In the genomic region with DNA sequence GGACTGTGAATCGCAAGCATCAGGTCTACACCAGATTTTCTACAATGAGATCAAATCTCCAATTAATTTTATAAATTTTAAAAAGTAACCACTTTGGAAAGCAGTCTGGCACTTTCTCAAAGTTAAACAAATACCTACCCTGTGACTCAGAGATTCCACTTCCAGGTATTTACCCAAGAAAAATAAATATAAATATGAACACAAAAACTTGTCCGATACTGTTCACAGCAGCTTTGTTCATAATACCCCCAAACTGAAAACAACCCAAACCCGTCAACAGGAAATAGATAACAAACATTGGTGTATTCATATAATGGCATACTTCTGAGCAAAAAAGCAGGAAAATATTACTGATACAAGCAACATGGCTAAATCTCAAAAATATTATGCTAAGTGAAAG, we compare ENCODE assay signal across 16 cellular contexts. TPM values are rescaled to one million over a fixed set of nuclear protein-coding genes. Genes with fewer than 3 reads are reported as not detected.
A peak's percentile ranks its signal among the peaks of the same experiment; 100 is the strongest.
DNase-seq lines count a peak whose midpoint lies in the region; ATAC-seq and TF ChIP-seq lines count a peak whose summit lies in the region.
"Had no signal": no experiment of that assay in that cellular context is flagged by ENCODE, and none has a peak within 500 bp of the region (broad histone marks: within the 10 kb centered on the region; RNA-seq: fewer than 3 reads in every experiment).

No MANE protein-coding gene starts in this region.

- H3K4me1 ChIP-seq in ACC112 (ENCODE audit: control insufficient read depth, insufficient read depth, low read length, unreplicated experiment) (peaks cover 61% of the 10 kb centered on the region), esophagus muscularis mucosa (peaks cover 72 to 98% (median 92%) of the 10 kb centered on the region in 4 donors)
- H3K4me1 ChIP-seq: BE2C had no signal

- 72% methylated on average over 3 of the region's 3 CpGs for WGBS in esophagus muscularis mucosa

- peaks cover 18% of the 10 kb centered on the region for H3K36me3 Mint-ChIP-seq in progenitor cell of endocrine pancreas (ENCODE audit: insufficient read depth)

- peaks cover 38% of the 10 kb centered on the region for H3K4me1 Mint-ChIP-seq in progenitor cell of endocrine pancreas (ENCODE audit: low read depth)

- POLR2A ChIA-PET in RWPE1 (lab: Yijun Ruan, JAX; ENCODE audit: low non-redundant PET) = no interaction called here

- DNase-seq in RWPE1 (ENCODE audit: low spot score) (no peak), esophagus muscularis mucosa (ENCODE audit: extremely low spot score) (no peak), progenitor cell of endocrine pancreas (ENCODE audit: low spot score, unreplicated experiment) (no peak), NCI-H2227 (lab: John Stamatoyannopoulos, UW; ENCODE audit: unreplicated experiment) (no peak), NK-92 (lab: John Stamatoyannopoulos, UW; ENCODE audit: unreplicated experiment) (no peak)
- DNase-seq: activated B cell treated with CpG ODN at 0.5 μM for 24 hours, BE2C, colonic mucosa, NCI-H1417, NCI-H748 treated with DMSO at 0.1 percent for 48 hours, ovary had no signal

- no peaks in the 10 kb centered on the region for H3K9me3 ChIP-seq in esophagus muscularis mucosa
- H3K9me3 ChIP-seq: BE2C, colonic mucosa, ovary had no signal

- ATAC-seq in GM18907 (IDR thresholded peaks at IDR 0.05; ENCODE audit: unreplicated experiment) = no peak
- ATAC-seq in GM19467 (IDR thresholded peaks at IDR 0.05; ENCODE audit: unreplicated experiment) = no peak
- ATAC-seq: activated T-helper 17 cell treated with anti-CD3 and anti-CD28 coated beads, Interleukin-2, amount 50 U/mL, for 72 hours had no signal

- H3K36me3 ChIP-seq in ACC112 (ENCODE audit: insufficient read depth, low read length) (peaks cover 8% of the 10 kb centered on the region; the same call in 1 of the 2 replicates), esophagus muscularis mucosa (peaks cover 0 to 16% (median 8%) of the 10 kb centered on the region in 4 donors)
- H3K36me3 ChIP-seq: colonic mucosa, ovary had no signal

- H3K27ac ChIP-seq in ACC112 (ENCODE audit: low read depth, low read length) (peak overlapping the region; percentile 65), RWPE1 (peak overlapping the region; percentile 99), esophagus muscularis mucosa (replicated peaks in 1 of 4) (peak overlapping the region; percentile 71 to 90 (median 82))
- H3K27ac ChIP-seq: ovary, SK-N-MC had no signal

- H3K79me2 ChIP-seq in ACC112 (ENCODE audit: control insufficient read depth, insufficient read depth, low read length, unreplicated experiment) = peaks cover 85% of the 10 kb centered on the region

- no peaks in the 10 kb centered on the region for H3K9me3 Mint-ChIP-seq in progenitor cell of endocrine pancreas (ENCODE audit: low read depth)
- H3K9me3 Mint-ChIP-seq: activated B cell treated with CpG ODN at 0.5 μM for 24 hours; activated T-helper 17 cell treated with anti-CD3 and anti-CD28 coated beads, Interleukin-2, amount 50 U/mL, for 72 hours had no signal

- H3K4me3 Mint-ChIP-seq in progenitor cell of endocrine pancreas (ENCODE audit: low read depth) = no peak overlapping the region
- H3K4me3 Mint-ChIP-seq: activated B cell treated with CpG ODN at 0.5 μM for 24 hours; activated T-helper 17 cell treated with anti-CD3 and anti-CD28 coated beads, Interleukin-2, amount 50 U/mL, for 72 hours had no signal

- CTCF ChIA-PET in RWPE1 (lab: Yijun Ruan, JAX) = interaction anchor here (0.6 kb wide), 1 partner anchor 32 kb away, joined by 4 read pairs; no protein-coding TSS in a partner anchor

- H3K27me3 Mint-ChIP-seq in progenitor cell of endocrine pancreas = no peaks in the 10 kb centered on the region
- H3K27me3 Mint-ChIP-seq: activated B cell treated with CpG ODN at 0.5 μM for 24 hours; activated T-helper 17 cell treated with anti-CD3 and anti-CD28 coated beads, Interleukin-2, amount 50 U/mL, for 72 hours had no signal

- no peak for TF ChIP-seq POLR2A in esophagus muscularis mucosa (IDR thresholded peaks at IDR 0.05; ENCODE audit: low read depth)

- intact Hi-C loops in esophagus muscularis mucosa (cut with DNase I) = no loop called here

- H3K4me3 ChIP-seq in ACC112 (ENCODE audit: low read depth, low read length) (0 out of 2 replicates have a peak overlapping the region, but pooled peaks have one; percentile 28), esophagus muscularis mucosa (no peak overlapping the region)
- H3K4me3 ChIP-seq: colonic mucosa, ovary, SK-N-MC had no signal

- TF ChIP-seq CTCF in RWPE1 (conservative IDR thresholded peaks at IDR 0.05; ENCODE audit: low read depth) (no peak), esophagus muscularis mucosa (IDR thresholded peaks at IDR 0.05) (no peak), progenitor cell of endocrine pancreas (IDR thresholded peaks at IDR 0.05; ENCODE audit: unreplicated experiment) (no peak)

- peak overlapping the region; percentile 50 for H3K27ac Mint-ChIP-seq in progenitor cell of endocrine pancreas
- H3K27ac Mint-ChIP-seq: activated B cell treated with CpG ODN at 0.5 μM for 24 hours; activated T-helper 17 cell treated with anti-CD3 and anti-CD28 coated beads, Interleukin-2, amount 50 U/mL, for 72 hours had no signal

- H2AFZ ChIP-seq in ACC112 (ENCODE audit: low read length, unreplicated experiment) = no peak overlapping the region

- H3K27me3 ChIP-seq in ACC112 (ENCODE audit: insufficient read depth, low read length) = no peaks in the 10 kb centered on the region
- no peaks in the 10 kb centered on the region for H3K27me3 ChIP-seq in esophagus muscularis mucosa
- H3K27me3 ChIP-seq: BE2C, colonic mucosa, ovary had no signal

- no peak for TF ChIP-seq EP300 in esophagus muscularis mucosa (IDR thresholded peaks at IDR 0.05)

RNA-seq across cellular contexts. Expression of a gene that starts 12.1 kb away (rescaled TPM):
- 10 to 100 TPM; 45.6 to 68.8 (median 54.3) TPM for total RNA-seq in esophagus muscularis mucosa
- total RNA-seq in progenitor cell of endocrine pancreas = 67.3 TPM in 2 replicates

RNA-seq across cellular contexts. Expression of a gene that starts 28.4 kb away (rescaled TPM):
- total RNA-seq in esophagus muscularis mucosa = 10 to 100 TPM; 16.4 to 28.8 (median 23.4) TPM
- total RNA-seq in progenitor cell of endocrine pancreas = 15.2 and 16.3 TPM in 2 replicates
